ENCODE assay signal across 19 cellular contexts in genomic region chr5:178351221-178351825, GRCh38.
DNase-seq lines count a peak whose midpoint lies in the region; ATAC-seq and TF ChIP-seq lines count a peak whose summit lies in the region.
"Had no signal": no experiment of that assay in that cellular context is flagged by ENCODE, and none has a peak within 500 bp of the region (broad histone marks: within the 10 kb centered on the region; RNA-seq: fewer than 3 reads in every experiment).

No MANE protein-coding gene starts in this region.

- H3K27ac ChIP-seq in aorta (ENCODE audit: low read depth in 1 of 2, low read length in 2 of 2) = no peak overlapping the region
- H3K27ac ChIP-seq: 22Rv1 had no signal

- intact Hi-C loops in dendritic cell treated with granulocyte-macrophage colony-stimulating factor and Interleukin-4, amounts not matched to agents 40 ng/mL and 50 ng/mL, for 4 days (cut with micrococcal nuclease) = no loop called here
- intact Hi-C loops in aorta (cut with DNase I) = no loop called here
- intact Hi-C loops in head of caudate nucleus (cut with DNase I) = no loop called here

- no peaks in the 10 kb centered on the region for H3K9me3 ChIP-seq in aorta (ENCODE audit: control insufficient read depth, low read length)

- DNase-seq in DMS79 treated with DMSO at 0.1 percent for 48 hours (lab: John Stamatoyannopoulos, UW) (peak; percentile 17), DMS79 (lab: John Stamatoyannopoulos, UW) (no peak), neural crest cell (ENCODE audit: low read depth, low spot score) (no peak), aorta (peak; percentile 35 to 47), head of caudate nucleus (no peak), NCI-H226 (no peak)
- no peak for DNase-seq in activated T-cell treated with anti-CD3 and anti-CD28 coated beads, Interleukin-2, amount 50 U/mL, for 4 hours
- DNase-seq: CD8-positive, alpha-beta T cell; DND-41; GF-D8; H7; NCI-H1417 treated with DMSO at 0.1 percent for 48 hours; NCI-H1930; NCI-H2171 treated with DMSO at 0.1 percent for 48 hours; NCI-H510A; NCI-H82 had no signal

- no peak overlapping the region for H3K4me3 ChIP-seq in aorta (ENCODE audit: low read length in 2 of 2)

- whole genome bisulfite sequencing in aorta, 2 donors = 94 to 95% methylated on average over 13 of the region's 13 CpGs

- no peaks in the 10 kb centered on the region for H3K4me1 ChIP-seq in aorta (ENCODE audit: control insufficient read depth in 1 of 2, insufficient read depth in 2 of 2, low read length in 2 of 2)

- no peaks in the 10 kb centered on the region for H3K36me3 Mint-ChIP-seq in dendritic cell treated with granulocyte-macrophage colony-stimulating factor and Interleukin-4, amounts not matched to agents 40 ng/mL and 50 ng/mL, for 4 days (ENCODE audit: low read depth)
- H3K36me3 Mint-ChIP-seq in neural crest cell (ENCODE audit: low read depth) = no peaks in the 10 kb centered on the region
- H3K36me3 Mint-ChIP-seq in activated T-cell treated with anti-CD3 and anti-CD28 coated beads, Interleukin-2, amount 50 U/mL, for 4 hours (ENCODE audit: insufficient read depth) = no peaks in the 10 kb centered on the region
- H3K36me3 Mint-ChIP-seq: CD8-positive, alpha-beta T cell had no signal

- no peaks in the 10 kb centered on the region for H3K9me3 Mint-ChIP-seq in dendritic cell treated with granulocyte-macrophage colony-stimulating factor and Interleukin-4, amounts not matched to agents 40 ng/mL and 50 ng/mL, for 4 days
- H3K9me3 Mint-ChIP-seq in neural crest cell = no peaks in the 10 kb centered on the region
- no peaks in the 10 kb centered on the region for H3K9me3 Mint-ChIP-seq in activated T-cell treated with anti-CD3 and anti-CD28 coated beads, Interleukin-2, amount 50 U/mL, for 4 hours
- H3K9me3 Mint-ChIP-seq: CD8-positive, alpha-beta T cell had no signal

- no peak for ATAC-seq in aorta (ENCODE audit: low FRiP score)
- ATAC-seq in activated T-cell treated with anti-CD3 and anti-CD28 coated beads, Interleukin-2, amount 50 U/mL, for 4 hours = no peak
- ATAC-seq: CD8-positive, alpha-beta T cell had no signal

- peaks cover 28% of the 10 kb centered on the region for H3K4me1 Mint-ChIP-seq in dendritic cell treated with granulocyte-macrophage colony-stimulating factor and Interleukin-4, amounts not matched to agents 40 ng/mL and 50 ng/mL, for 4 days (ENCODE audit: low read depth)
- peaks cover 79% of the 10 kb centered on the region for H3K4me1 Mint-ChIP-seq in neural crest cell
- peaks cover 2% of the 10 kb centered on the region for H3K4me1 Mint-ChIP-seq in activated T-cell treated with anti-CD3 and anti-CD28 coated beads, Interleukin-2, amount 50 U/mL, for 4 hours (ENCODE audit: low read depth)

- no peaks in the 10 kb centered on the region for H3K27me3 ChIP-seq in aorta (ENCODE audit: control insufficient read depth in 1 of 2, insufficient read depth in 2 of 2, low read length in 1 of 2)

- H3K36me3 ChIP-seq in aorta (ENCODE audit: control insufficient read depth in 1 of 2, insufficient read depth in 2 of 2, low read length in 1 of 2) = no peaks in the 10 kb centered on the region

- no peak overlapping the region for H3K4me3 Mint-ChIP-seq in dendritic cell treated with granulocyte-macrophage colony-stimulating factor and Interleukin-4, amounts not matched to agents 40 ng/mL and 50 ng/mL, for 4 days
- H3K4me3 Mint-ChIP-seq in neural crest cell = peak overlapping the region; percentile 64
- no peak overlapping the region for H3K4me3 Mint-ChIP-seq in activated T-cell treated with anti-CD3 and anti-CD28 coated beads, Interleukin-2, amount 50 U/mL, for 4 hours
- H3K4me3 Mint-ChIP-seq: B cell; CD8-positive, alpha-beta T cell had no signal

- TF ChIP-seq CTCF in neural crest cell (conservative IDR thresholded peaks at IDR 0.05) = no peak

- peaks cover 8% of the 10 kb centered on the region for H3K27me3 Mint-ChIP-seq in dendritic cell treated with granulocyte-macrophage colony-stimulating factor and Interleukin-4, amounts not matched to agents 40 ng/mL and 50 ng/mL, for 4 days
- H3K27me3 Mint-ChIP-seq in neural crest cell (ENCODE audit: low read depth) = no peaks in the 10 kb centered on the region
- H3K27me3 Mint-ChIP-seq in activated T-cell treated with anti-CD3 and anti-CD28 coated beads, Interleukin-2, amount 50 U/mL, for 4 hours (ENCODE audit: low read depth) = peaks cover 17% of the 10 kb centered on the region

- peak overlapping the region; percentile 52 for H3K27ac Mint-ChIP-seq in dendritic cell treated with granulocyte-macrophage colony-stimulating factor and Interleukin-4, amounts not matched to agents 40 ng/mL and 50 ng/mL, for 4 days
- H3K27ac Mint-ChIP-seq in neural crest cell (ENCODE audit: unreplicated experiment) = peak overlapping the region; percentile 96
- H3K27ac Mint-ChIP-seq: B cell; CD8-positive, alpha-beta T cell had no signal

Comparison
In these comparisons a context has a peak if more than half of its experiments do, and no peak if none do; other contexts are left out.
1. DNase-seq: peak in DMS79 treated with DMSO at 0.1 percent for 48 hours (single experiment) and aorta (2 of 2); none in DMS79 (single experiment), neural crest cell (single experiment), head of caudate nucleus (0 of 42), activated T-cell treated with anti-CD3 and anti-CD28 coated beads, Interleukin-2, amount 50 U/mL, for 4 hours (single experiment) and NCI-H226 (single experiment).